1 cellular context compared by ENCODE assay signal in genomic region chr4:123114915-123115756, GRCh38.
TF ChIP-seq lines count a peak whose summit lies in the region.

No MANE protein-coding gene starts in this region.

TF ChIP-seq in H1, 55 proteins besides CTCF, POLR2A, EP300 and RAD21:
- TF ChIP-seq PHF8 (conservative IDR thresholded peaks at IDR 0.05; ENCODE audit: low read depth, low read length) = no peak
- no peak for TF ChIP-seq EGR1 (IDR thresholded peaks at IDR 0.05; ENCODE audit: borderline replicate concordance, low read depth, low read length)
- no peak for TF ChIP-seq NANOG (IDR thresholded peaks at IDR 0.05; ENCODE audit: insufficient read depth, low read depth, low read length, poor library complexity, severe bottlenecking)
- no peak for TF ChIP-seq JUN (IDR thresholded peaks at IDR 0.05; ENCODE audit: low read depth, low read length)
- TF ChIP-seq GTF2F1 (IDR thresholded peaks at IDR 0.05; ENCODE audit: borderline replicate concordance, low read depth, low read length) = no peak
- no peak for TF ChIP-seq CBX8 (IDR thresholded peaks at IDR 0.05; ENCODE audit: borderline replicate concordance, low read depth, low read length)
- TF ChIP-seq TAF7 (optimal IDR thresholded peaks at IDR 0.05; ENCODE audit: borderline replicate concordance, low read depth, low read length) = no peak
- TF ChIP-seq CHD7 (IDR thresholded peaks at IDR 0.05; ENCODE audit: insufficient replicate concordance, low read length) = no peak
- TF ChIP-seq SUZ12 (IDR thresholded peaks at IDR 0.05; ENCODE audit: low read length) = no peak
- no peak for TF ChIP-seq EZH2 (IDR thresholded peaks at IDR 0.05; ENCODE audit: low read depth, low read length, severe bottlenecking)
- TF ChIP-seq YY1 (IDR thresholded peaks at IDR 0.05; ENCODE audit: low read depth, low read length) = no peak
- TF ChIP-seq KDM1A (IDR thresholded peaks at IDR 0.05; ENCODE audit: borderline replicate concordance, low read length) = no peak
- no peak for TF ChIP-seq CTBP2 (IDR thresholded peaks at IDR 0.05; ENCODE audit: borderline replicate concordance, insufficient read depth, insufficient read length, low read length)
- TF ChIP-seq RBBP5 (IDR thresholded peaks at IDR 0.05; ENCODE audit: borderline replicate concordance, low read depth, low read length) = no peak
- TF ChIP-seq RFX5 (IDR thresholded peaks at IDR 0.05; ENCODE audit: borderline replicate concordance, low read depth, low read length) = no peak
